7 cellular contexts compared by ENCODE assay signal in the genomic region with DNA sequence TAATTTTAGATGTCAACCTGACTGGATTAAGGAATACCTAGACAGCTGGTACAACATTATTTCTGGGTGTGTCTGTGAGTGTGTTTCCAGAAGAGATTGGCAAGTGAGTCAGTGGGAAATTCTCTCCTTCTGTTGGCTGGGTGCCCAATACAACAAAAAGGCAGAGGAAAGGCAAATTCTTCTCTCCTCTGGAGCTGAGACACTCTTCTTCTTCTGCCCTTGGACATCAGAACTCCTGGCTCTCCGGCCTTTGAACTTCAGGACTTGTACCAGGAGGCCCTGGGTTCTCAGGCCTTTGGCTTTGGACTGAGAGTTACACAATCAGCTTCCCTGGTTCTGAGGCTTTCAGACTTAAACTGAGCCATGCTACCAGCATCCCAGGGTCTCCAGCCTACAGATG. TPM values are rescaled to one million over a fixed set of nuclear protein-coding genes. Genes with fewer than 3 reads are reported as not detected.
A peak's percentile ranks its signal among the peaks of the same experiment; 100 is the strongest.
DNase-seq lines count a peak whose midpoint lies in the region; ATAC-seq and TF ChIP-seq lines count a peak whose summit lies in the region.
"Had no signal": no experiment of that assay in that cellular context is flagged by ENCODE, and none has a peak within 500 bp of the region (broad histone marks: within the 10 kb centered on the region; RNA-seq: fewer than 3 reads in every experiment).

No MANE protein-coding gene starts in this region.

- no peak overlapping the region for H2AFZ ChIP-seq in OCI-LY7 (ENCODE audit: low read length)

- ATAC-seq in GM21723 (IDR thresholded peaks at IDR 0.05; ENCODE audit: unreplicated experiment) = no peak

- no TSS peak for BruUV-seq in OCI-LY7 (replicated peaks; lab: Mats Ljungman, UMichigan)

- DNase-seq in AG20443 (ENCODE audit: low spot score) = peak; percentile 36
- peak; percentile 59 to 79 for DNase-seq in NCI-H524 (lab: John Stamatoyannopoulos, UW)
- peak; percentile 79 for DNase-seq in fibroblast of pulmonary artery (ENCODE audit: low read depth)
- no peak for DNase-seq in NCI-H128 (lab: John Stamatoyannopoulos, UW; ENCODE audit: unreplicated experiment)
- no peak for DNase-seq in OCI-LY7 (ENCODE audit: low spot score)
- DNase-seq: activated T-cell treated with anti-CD3 and anti-CD28 coated beads, Interleukin-2, amount 50 U/mL, for 48 hours had no signal

- TF ChIP-seq CTCF in fibroblast of pulmonary artery (IDR thresholded peaks at IDR 0.05; ENCODE audit: low read length, missing control alignments) = no peak
- TF ChIP-seq CTCF in OCI-LY7 (conservative IDR thresholded peaks at IDR 0.05; ENCODE audit: low read length) = no peak

- POLR2A ChIA-PET in OCI-LY7 (lab: Charles Lee) = interaction anchor here (1.0 to 2.3 kb wide), 3 partner anchors 10 to 80 kb away, joined by 3 to 9 read pairs (median 5); no protein-coding TSS in a partner anchor

- no peaks in the 10 kb centered on the region for H3K79me2 ChIP-seq in OCI-LY7 (ENCODE audit: insufficient read depth, low read depth, low read length)

- H3K27ac ChIP-seq in OCI-LY7 (ENCODE audit: low read depth, low read length, poor library complexity, severe bottlenecking) = no peak overlapping the region

- H3K36me3 ChIP-seq in OCI-LY7 (ENCODE audit: insufficient read depth, low read length) = peaks cover 59% of the 10 kb centered on the region

- no peaks in the 10 kb centered on the region for H3K9me3 ChIP-seq in OCI-LY7 (ENCODE audit: low read length)

- H3K4me3 ChIP-seq in fibroblast of pulmonary artery (replicated peaks; ENCODE audit: low read depth, low read length) (no peak overlapping the region), OCI-LY7 (ENCODE audit: low read depth, low read length, poor library complexity, severe bottlenecking) (no peak overlapping the region)

- H3K4me2 ChIP-seq in OCI-LY7 (ENCODE audit: low read length) = no peak overlapping the region

- H3K4me1 ChIP-seq in OCI-LY7 (ENCODE audit: insufficient read depth, low read length, poor library complexity, severe bottlenecking) = peaks cover 14% of the 10 kb centered on the region

- no peaks in the 10 kb centered on the region for H4K20me1 ChIP-seq in OCI-LY7 (ENCODE audit: insufficient read depth, low read length)

- no peaks in the 10 kb centered on the region for H3K9me2 ChIP-seq in OCI-LY7 (ENCODE audit: insufficient read depth, low read length)

- intact Hi-C loops in OCI-LY7 (cut with micrococcal nuclease; ENCODE audit: unreplicated experiment) = no loop called here

- CTCF ChIA-PET in OCI-LY7 (lab: Charles Lee; ENCODE audit: unreplicated experiment) = no interaction called here

RNA-seq across cellular contexts. Expression of gene BTN3A1, which starts 7.8 kb away (rescaled TPM):
- 33.4 and 34.6 TPM in 2 replicates for total RNA-seq in OCI-LY7 (2014; rRNA removed; shearing (Covaris generic))
- 33.3 and 46.5 TPM in 2 replicates for total RNA-seq in OCI-LY7 (2022)

RNA-seq across cellular contexts. Expression of gene BTN2A2, which starts 11.4 kb away (rescaled TPM):
- total RNA-seq in OCI-LY7 (2014; rRNA removed; shearing (Covaris generic)) = 42.0 and 45.1 TPM in 2 replicates
- total RNA-seq in OCI-LY7 (2022) = 35.0 and 44.8 TPM in 2 replicates

RNA-seq across cellular contexts. Expression of gene BTN3A2, which starts 29.3 kb away (rescaled TPM):
- total RNA-seq in OCI-LY7 (2014; rRNA removed; shearing (Covaris generic)) = 47.9 and 54.5 TPM in 2 replicates
- total RNA-seq in OCI-LY7 (2022) = 70.8 and 95.7 TPM in 2 replicates

RNA-seq across cellular contexts. Expression of gene BTN3A3, which starts 46.0 kb away (rescaled TPM):
- total RNA-seq in OCI-LY7 (2014; rRNA removed; shearing (Covaris generic)) = 17.4 and 20.5 TPM in 2 replicates
- total RNA-seq in OCI-LY7 (2022) = 22.1 and 26.9 TPM in 2 replicates

Comparison
In these comparisons a context has a peak if more than half of its experiments do, and no peak if none do; other contexts are left out.
1. DNase-seq: peak in AG20443 (single experiment), NCI-H524 (2 of 2) and fibroblast of pulmonary artery (single experiment); none in NCI-H128 (single experiment) and OCI-LY7 (single experiment).